14 cellular contexts compared by ENCODE assay signal in genomic region chr10:26214538-26215461, GRCh38. TPM values are rescaled to one million over a fixed set of nuclear protein-coding genes. Genes with fewer than 3 reads are reported as not detected.
DNase-seq lines count a peak whose midpoint lies in the region; ATAC-seq and TF ChIP-seq lines count a peak whose summit lies in the region.
"Had no signal": no experiment of that assay in that cellular context is flagged by ENCODE, and none has a peak within 500 bp of the region (broad histone marks: within the 10 kb centered on the region; RNA-seq: fewer than 3 reads in every experiment).

No MANE protein-coding gene starts in this region.

- peak overlapping the region; percentile 33 for H3K4me3 ChIP-seq in left ventricle myocardium inferior
- no peak overlapping the region for H3K4me3 ChIP-seq in heart right ventricle
- H3K4me3 ChIP-seq in iPS-20b (ENCODE audit: low read length) = peak overlapping the region; percentile 65
- H3K4me3 ChIP-seq: adrenal gland had no signal

- H3K4me1 Mint-ChIP-seq in WTC11 (peaks cover 58% of the 10 kb centered on the region), type B pancreatic cell (ENCODE audit: unreplicated experiment) (peaks cover 14% of the 10 kb centered on the region)

- H3K4me1 ChIP-seq in left ventricle myocardium inferior (peaks cover 37% of the 10 kb centered on the region), heart right ventricle (peaks cover 0 to 34% (median 23%) of the 10 kb centered on the region in 9 donors), iPS-20b (ENCODE audit: insufficient read depth, low read length) (peaks cover 33% of the 10 kb centered on the region; the same call in 1 of the 2 replicates)

- H3K27me3 Mint-ChIP-seq in WTC11 (ENCODE audit: low read depth) (peaks cover 53% of the 10 kb centered on the region), type B pancreatic cell (peaks cover 75% of the 10 kb centered on the region)

- H3K36me3 Mint-ChIP-seq in WTC11 (no peaks in the 10 kb centered on the region), type B pancreatic cell (no peaks in the 10 kb centered on the region)

- POLR2A ChIA-PET in WTC11 (lab: Charles Lee) = no interaction called here

- WGBS in heart right ventricle, 2 donors = 3 to 4% methylated on average over 36 of the region's 36 CpGs

- intact Hi-C loops in left ventricle myocardium inferior (cut with micrococcal nuclease) (no loop called here), heart right ventricle (cut with DNase I) (no loop called here)

- H3K4me3 Mint-ChIP-seq in WTC11 (peak overlapping the region; percentile 76), type B pancreatic cell (peak overlapping the region; percentile 86)

- H3K27ac ChIP-seq in left ventricle myocardium inferior (replicated peaks) (no peak overlapping the region), heart right ventricle (no peak overlapping the region), iPS-20b (ENCODE audit: low read length) (no peak overlapping the region)
- H3K27ac ChIP-seq: adrenal gland had no signal

- DNase-seq in left ventricle myocardium inferior (no peak), heart right ventricle (no peak), WTC11 (ENCODE audit: low spot score) (peak; percentile 49), type B pancreatic cell (ENCODE audit: extremely low spot score, unreplicated experiment) (no peak), OCI-M1 (lab: John Stamatoyannopoulos, UW) (no peak), medulla oblongata (ENCODE audit: extremely low spot score) (no peak)
- DNase-seq: activated CD4-positive, alpha-beta T cell treated with anti-CD3 and anti-CD28 coated beads for 1 hour; adrenal gland; NCI-H345; SHP77; stimulated activated naive CD4-positive, alpha-beta T cell treated with Interleukin-2 at 50 U/mL for 16 hours had no signal

- H3K9me3 Mint-ChIP-seq in WTC11 = no peaks in the 10 kb centered on the region
- no peaks in the 10 kb centered on the region for H3K9me3 Mint-ChIP-seq in type B pancreatic cell

- TF ChIP-seq CTCF in left ventricle myocardium inferior (IDR thresholded peaks at IDR 0.05; ENCODE audit: borderline replicate concordance) (no peak), heart right ventricle (IDR thresholded peaks at IDR 0.05) (no peak), WTC11 (IDR thresholded peaks at IDR 0.05) (no peak), type B pancreatic cell (conservative IDR thresholded peaks at IDR 0.05) (no peak)

- peak overlapping the region; percentile 40 for H3K9ac ChIP-seq in iPS-20b (ENCODE audit: low read depth, low read length)

- peak overlapping the region; percentile 79 for H3K27ac Mint-ChIP-seq in WTC11
- H3K27ac Mint-ChIP-seq in type B pancreatic cell = peak overlapping the region; percentile 82

- H3K36me3 ChIP-seq in left ventricle myocardium inferior (no peaks in the 10 kb centered on the region), heart right ventricle (no peaks in the 10 kb centered on the region), iPS-20b (ENCODE audit: insufficient read depth, low read depth, low read length) (no peaks in the 10 kb centered on the region)
- H3K36me3 ChIP-seq: adrenal gland had no signal

- no peaks in the 10 kb centered on the region for H3K9me3 ChIP-seq in left ventricle myocardium inferior (replicated peaks)
- H3K9me3 ChIP-seq in heart right ventricle = no peaks in the 10 kb centered on the region
- no peaks in the 10 kb centered on the region for H3K9me3 ChIP-seq in iPS-20b (ENCODE audit: insufficient read depth, low read depth, low read length)
- H3K9me3 ChIP-seq: adrenal gland had no signal

- peaks cover 98% of the 10 kb centered on the region for H3K27me3 ChIP-seq in left ventricle myocardium inferior (ENCODE audit: low read depth)
- peaks cover 34 to 98% (median 95%) of the 10 kb centered on the region in 7 donors for H3K27me3 ChIP-seq in heart right ventricle
- peaks cover 100% of the 10 kb centered on the region for H3K27me3 ChIP-seq in iPS-20b (ENCODE audit: insufficient read depth, low read length)

- CTCF ChIA-PET in WTC11 (lab: Charles Lee) = interaction anchor here (0.6 to 3.6 kb wide), 3 partner anchors 28 to 340 kb away, joined by 3 to 10 read pairs (median 4); no protein-coding TSS in a partner anchor

- ATAC-seq in heart right ventricle (no peak), WTC11 (peak; percentile 0; the same call in 1 of the 2 replicates), HG03469 (IDR thresholded peaks at IDR 0.05; ENCODE audit: unreplicated experiment) (no peak)

TF ChIP-seq in WTC11, 78 proteins besides CTCF, POLR2A, EP300 and RAD21 (continues in another document):
- TF ChIP-seq, protein P1, sequence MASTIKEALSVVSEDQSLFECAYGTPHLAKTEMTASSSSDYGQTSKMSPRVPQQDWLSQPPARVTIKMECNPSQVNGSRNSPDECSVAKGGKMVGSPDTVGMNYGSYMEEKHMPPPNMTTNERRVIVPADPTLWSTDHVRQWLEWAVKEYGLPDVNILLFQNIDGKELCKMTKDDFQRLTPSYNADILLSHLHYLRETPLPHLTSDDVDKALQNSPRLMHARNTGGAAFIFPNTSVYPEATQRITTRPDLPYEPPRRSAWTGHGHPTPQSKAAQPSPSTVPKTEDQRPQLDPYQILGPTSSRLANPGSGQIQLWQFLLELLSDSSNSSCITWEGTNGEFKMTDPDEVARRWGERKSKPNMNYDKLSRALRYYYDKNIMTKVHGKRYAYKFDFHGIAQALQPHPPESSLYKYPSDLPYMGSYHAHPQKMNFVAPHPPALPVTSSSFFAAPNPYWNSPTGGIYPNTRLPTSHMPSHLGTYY (CRISPR knock-in tag; IDR thresholded peaks at IDR 0.05) = no peak
- TF ChIP-seq FOXK1 (CRISPR knock-in tag; IDR thresholded peaks at IDR 0.05) (no peak), ZNF416 (CRISPR knock-in tag; IDR thresholded peaks at IDR 0.05) (no peak), SMAD4 (CRISPR knock-in tag; IDR thresholded peaks at IDR 0.05) (no peak)
- TF ChIP-seq, protein P2, sequence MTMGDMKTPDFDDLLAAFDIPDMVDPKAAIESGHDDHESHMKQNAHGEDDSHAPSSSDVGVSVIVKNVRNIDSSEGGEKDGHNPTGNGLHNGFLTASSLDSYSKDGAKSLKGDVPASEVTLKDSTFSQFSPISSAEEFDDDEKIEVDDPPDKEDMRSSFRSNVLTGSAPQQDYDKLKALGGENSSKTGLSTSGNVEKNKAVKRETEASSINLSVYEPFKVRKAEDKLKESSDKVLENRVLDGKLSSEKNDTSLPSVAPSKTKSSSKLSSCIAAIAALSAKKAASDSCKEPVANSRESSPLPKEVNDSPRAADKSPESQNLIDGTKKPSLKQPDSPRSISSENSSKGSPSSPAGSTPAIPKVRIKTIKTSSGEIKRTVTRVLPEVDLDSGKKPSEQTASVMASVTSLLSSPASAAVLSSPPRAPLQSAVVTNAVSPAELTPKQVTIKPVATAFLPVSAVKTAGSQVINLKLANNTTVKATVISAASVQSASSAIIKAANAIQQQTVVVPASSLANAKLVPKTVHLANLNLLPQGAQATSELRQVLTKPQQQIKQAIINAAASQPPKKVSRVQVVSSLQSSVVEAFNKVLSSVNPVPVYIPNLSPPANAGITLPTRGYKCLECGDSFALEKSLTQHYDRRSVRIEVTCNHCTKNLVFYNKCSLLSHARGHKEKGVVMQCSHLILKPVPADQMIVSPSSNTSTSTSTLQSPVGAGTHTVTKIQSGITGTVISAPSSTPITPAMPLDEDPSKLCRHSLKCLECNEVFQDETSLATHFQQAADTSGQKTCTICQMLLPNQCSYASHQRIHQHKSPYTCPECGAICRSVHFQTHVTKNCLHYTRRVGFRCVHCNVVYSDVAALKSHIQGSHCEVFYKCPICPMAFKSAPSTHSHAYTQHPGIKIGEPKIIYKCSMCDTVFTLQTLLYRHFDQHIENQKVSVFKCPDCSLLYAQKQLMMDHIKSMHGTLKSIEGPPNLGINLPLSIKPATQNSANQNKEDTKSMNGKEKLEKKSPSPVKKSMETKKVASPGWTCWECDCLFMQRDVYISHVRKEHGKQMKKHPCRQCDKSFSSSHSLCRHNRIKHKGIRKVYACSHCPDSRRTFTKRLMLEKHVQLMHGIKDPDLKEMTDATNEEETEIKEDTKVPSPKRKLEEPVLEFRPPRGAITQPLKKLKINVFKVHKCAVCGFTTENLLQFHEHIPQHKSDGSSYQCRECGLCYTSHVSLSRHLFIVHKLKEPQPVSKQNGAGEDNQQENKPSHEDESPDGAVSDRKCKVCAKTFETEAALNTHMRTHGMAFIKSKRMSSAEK (CRISPR knock-in tag; IDR thresholded peaks at IDR 0.05; ENCODE audit: borderline replicate concordance) = no peak
- TF ChIP-seq, protein P3, sequence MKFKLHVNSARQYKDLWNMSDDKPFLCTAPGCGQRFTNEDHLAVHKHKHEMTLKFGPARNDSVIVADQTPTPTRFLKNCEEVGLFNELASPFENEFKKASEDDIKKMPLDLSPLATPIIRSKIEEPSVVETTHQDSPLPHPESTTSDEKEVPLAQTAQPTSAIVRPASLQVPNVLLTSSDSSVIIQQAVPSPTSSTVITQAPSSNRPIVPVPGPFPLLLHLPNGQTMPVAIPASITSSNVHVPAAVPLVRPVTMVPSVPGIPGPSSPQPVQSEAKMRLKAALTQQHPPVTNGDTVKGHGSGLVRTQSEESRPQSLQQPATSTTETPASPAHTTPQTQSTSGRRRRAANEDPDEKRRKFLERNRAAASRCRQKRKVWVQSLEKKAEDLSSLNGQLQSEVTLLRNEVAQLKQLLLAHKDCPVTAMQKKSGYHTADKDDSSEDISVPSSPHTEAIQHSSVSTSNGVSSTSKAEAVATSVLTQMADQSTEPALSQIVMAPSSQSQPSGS (CRISPR knock-in tag; IDR thresholded peaks at IDR 0.05; ENCODE audit: borderline replicate concordance, low read depth) = no peak
- TF ChIP-seq, protein P4, sequence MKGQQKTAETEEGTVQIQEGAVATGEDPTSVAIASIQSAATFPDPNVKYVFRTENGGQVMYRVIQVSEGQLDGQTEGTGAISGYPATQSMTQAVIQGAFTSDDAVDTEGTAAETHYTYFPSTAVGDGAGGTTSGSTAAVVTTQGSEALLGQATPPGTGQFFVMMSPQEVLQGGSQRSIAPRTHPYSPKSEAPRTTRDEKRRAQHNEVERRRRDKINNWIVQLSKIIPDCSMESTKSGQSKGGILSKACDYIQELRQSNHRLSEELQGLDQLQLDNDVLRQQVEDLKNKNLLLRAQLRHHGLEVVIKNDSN (CRISPR knock-in tag; IDR thresholded peaks at IDR 0.05) = no peak

RNA-seq across cellular contexts. Expression of gene GAD2, which starts 1.8 kb away (rescaled TPM):
- total RNA-seq in left ventricle myocardium inferior (not detected), heart right ventricle (not detected), WTC11 (2021) (1.4 to 2.7 TPM (median 1.7 TPM) in 3 replicates), type B pancreatic cell (ENCODE audit: low replicate concordance) (15.3 and 16.9 TPM in 2 replicates)
- not detected for polyA plus RNA-seq in heart right ventricle
- total RNA-seq: adrenal gland, HT1080 had no signal
- polyA plus RNA-seq: adrenal gland had no signal

Comparison
In these comparisons a context has a peak if more than half of its experiments do, and no peak if none do; other contexts are left out.
1. H3K4me3 ChIP-seq: peak in left ventricle myocardium inferior (single experiment) and iPS-20b (single experiment); none in heart right ventricle (0 of 10).